Comparison of ENCODE assay signal across 8 cellular contexts in the genomic region with DNA sequence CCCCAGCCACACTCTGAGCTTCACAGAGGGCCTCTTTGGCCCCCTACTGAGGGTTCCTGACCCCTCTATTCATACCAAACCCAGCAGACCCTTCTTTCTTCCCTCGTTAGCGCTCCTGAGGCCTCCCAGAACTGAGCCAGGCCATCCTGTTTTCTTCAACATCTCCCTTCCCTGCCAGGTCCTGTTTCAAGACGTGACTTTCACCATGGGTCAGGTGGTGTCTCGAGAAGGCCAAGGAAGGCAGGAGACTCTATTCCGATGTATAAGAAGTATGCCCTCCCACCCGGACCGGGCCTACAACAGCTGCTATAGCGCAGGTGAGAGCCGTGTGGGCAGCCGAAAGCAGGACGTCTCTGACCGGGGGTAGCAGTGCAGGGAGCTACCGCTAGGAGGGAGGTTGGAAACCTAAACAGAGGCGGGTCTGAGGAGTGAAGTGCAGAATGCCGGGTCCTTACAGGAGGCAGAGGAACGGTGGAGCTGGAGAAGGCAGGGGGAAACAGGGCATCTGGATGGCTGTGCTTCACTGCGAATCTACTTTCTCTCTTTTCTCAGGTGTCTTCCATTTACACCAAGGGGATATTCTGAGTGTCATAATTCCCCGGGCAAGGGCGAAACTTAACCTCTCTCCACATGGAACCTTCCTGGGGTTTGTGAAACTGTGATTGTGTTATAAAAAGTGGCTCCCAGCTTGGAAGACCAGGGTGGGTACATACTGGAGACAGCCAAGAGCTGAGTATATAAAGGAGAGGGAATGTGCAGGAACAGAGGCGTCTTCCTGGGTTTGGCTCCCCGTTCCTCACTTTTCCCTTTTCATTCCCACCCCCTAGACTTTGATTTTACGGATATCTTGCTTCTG. TPM values are rescaled to one million over a fixed set of nuclear protein-coding genes. Genes with fewer than 3 reads are reported as not detected.
A peak's percentile ranks its signal among the peaks of the same experiment; 100 is the strongest.
DNase-seq lines count a peak whose midpoint lies in the region; ATAC-seq and TF ChIP-seq lines count a peak whose summit lies in the region.

No MANE protein-coding gene starts in this region.

- H4K20me1 ChIP-seq in KMS-11 (ENCODE audit: insufficient read depth): no peaks in the 10 kb centered on the region

- WGBS in mesodermal cell (ENCODE audit: insufficient coverage in 2 of 2), 2 experiments: 25 to 40% methylated on average over 11 to 16 of the region's 22 CpGs

- H3K27me3 Mint-ChIP-seq in CD8-positive, alpha-beta memory T cell: peaks cover 0 to 4% of the 10 kb centered on the region in 2 donors
- no peaks in the 10 kb centered on the region for H3K27me3 Mint-ChIP-seq in WTC11 (ENCODE audit: low read depth)

- H3K4me3 ChIP-seq in CD8-positive, alpha-beta memory T cell (ENCODE audit: low read length): peak overlapping the region; percentile 95
- H3K4me3 ChIP-seq in KMS-11 (IDR thresholded peaks at IDR 0.05; ENCODE audit: insufficient read depth, low read depth, low read length) (no peak overlapping the region), mesodermal cell (ENCODE audit: extremely low read depth, insufficient read depth, low read length, poor library complexity, severe bottlenecking) (peak overlapping the region; percentile 97)
- no peak overlapping the region for H3K4me3 ChIP-seq in effector memory CD4-positive, alpha-beta T cell (ENCODE audit: insufficient read depth, low read depth, low read length, poor library complexity, severe bottlenecking)

- no peaks in the 10 kb centered on the region for H3K9me3 ChIP-seq in CD8-positive, alpha-beta memory T cell (ENCODE audit: low read length)
- H3K9me3 ChIP-seq in effector memory CD4-positive, alpha-beta T cell (ENCODE audit: control insufficient read depth, low read length): no peaks in the 10 kb centered on the region
- H3K9me3 ChIP-seq in mesodermal cell (ENCODE audit: control insufficient read depth, low read length): no peaks in the 10 kb centered on the region

- peaks cover 0 to 2% (median 0%) of the 10 kb centered on the region in 5 donors for H3K9me3 Mint-ChIP-seq in CD8-positive, alpha-beta memory T cell
- H3K9me3 Mint-ChIP-seq in WTC11: no peaks in the 10 kb centered on the region

- POLR2A ChIA-PET in CD8-positive, alpha-beta memory T cell (lab: Charles Lee): interaction anchor here (0.5 to 2.4 kb wide), 19 partner anchors 11 to 632 kb away, joined by 3 to 13 read pairs (median 6); a partner anchor contains a TSS
- POLR2A ChIA-PET in WTC11 (lab: Charles Lee): interaction anchor here (0.5 to 1.9 kb wide), 17 partner anchors 11 to 280 kb away, joined by 3 to 8 read pairs (median 4); a partner anchor contains a TSS

- H3K27me3 ChIP-seq in CD8-positive, alpha-beta memory T cell (ENCODE audit: insufficient read depth, low read length, poor library complexity, severe bottlenecking): no peaks in the 10 kb centered on the region
- no peaks in the 10 kb centered on the region for H3K27me3 ChIP-seq in KMS-11 (ENCODE audit: insufficient read depth, low read depth)
- no peaks in the 10 kb centered on the region for H3K27me3 ChIP-seq in effector memory CD4-positive, alpha-beta T cell (replicated peaks; ENCODE audit: control insufficient read depth, insufficient read depth, low read length, poor library complexity, severe bottlenecking)

- no peak overlapping the region for H3K9ac ChIP-seq in KMS-11

- peaks cover 16% of the 10 kb centered on the region for H3K36me3 ChIP-seq in CD8-positive, alpha-beta memory T cell (ENCODE audit: insufficient read depth, low read length)
- H3K36me3 ChIP-seq in KMS-11 (ENCODE audit: insufficient read depth): no peaks in the 10 kb centered on the region
- peaks cover 23% of the 10 kb centered on the region for H3K36me3 ChIP-seq in effector memory CD4-positive, alpha-beta T cell (ENCODE audit: control insufficient read depth, insufficient read depth, low read length)
- H3K36me3 ChIP-seq in mesodermal cell (ENCODE audit: control insufficient read depth, insufficient read depth, low read length): peaks cover 27% of the 10 kb centered on the region

- peak; percentile 31 for TF ChIP-seq CTCF in KMS-11 (conservative IDR thresholded peaks at IDR 0.05; ENCODE audit: low read depth, low read length)
- peak; percentile 50 for TF ChIP-seq CTCF in WTC11 (IDR thresholded peaks at IDR 0.05)

- DNase-seq in CD8-positive, alpha-beta memory T cell: peak in 3 of 5 donors; percentile 33 to 64 (median 49)
- DNase-seq in WTC11 (ENCODE audit: low spot score) (peak; percentile 92), superior temporal gyrus (ENCODE audit: extremely low spot score) (peak; percentile 36), amniotic stem cell (lab: John Stamatoyannopoulos, UW) (no peak)
- DNase-seq in effector memory CD4-positive, alpha-beta T cell: no peak
- no peak for DNase-seq in central memory CD4-positive, alpha-beta T cell

- H3K79me2 ChIP-seq in KMS-11 (ENCODE audit: insufficient read depth, low read depth): peaks cover 8% of the 10 kb centered on the region; the same call in 1 of the 2 replicates

- peak overlapping the region; percentile 88 to 97 (median 89) for H3K4me3 Mint-ChIP-seq in CD8-positive, alpha-beta memory T cell
- peak overlapping the region; percentile 94 for H3K4me3 Mint-ChIP-seq in WTC11

- H3K4me1 Mint-ChIP-seq in CD8-positive, alpha-beta memory T cell: peaks cover 26 to 36% (median 29%) of the 10 kb centered on the region in 3 donors
- peaks cover 57% of the 10 kb centered on the region for H3K4me1 Mint-ChIP-seq in WTC11

- H3K27ac Mint-ChIP-seq in CD8-positive, alpha-beta memory T cell: peak overlapping the region; percentile 91 to 99 (median 98)
- peak overlapping the region; percentile 97 for H3K27ac Mint-ChIP-seq in WTC11

- H3K4me1 ChIP-seq in CD8-positive, alpha-beta memory T cell (ENCODE audit: insufficient read depth, low read length): peaks cover 39% of the 10 kb centered on the region
- no peaks in the 10 kb centered on the region for H3K4me1 ChIP-seq in KMS-11 (ENCODE audit: low read depth, poor library complexity, severe bottlenecking)
- peaks cover 19% of the 10 kb centered on the region for H3K4me1 ChIP-seq in effector memory CD4-positive, alpha-beta T cell (ENCODE audit: control insufficient read depth, insufficient read depth, low read length, poor library complexity, severe bottlenecking)
- H3K4me1 ChIP-seq in mesodermal cell (ENCODE audit: control insufficient read depth, insufficient read depth, low read length, poor library complexity, severe bottlenecking): peaks cover 24% of the 10 kb centered on the region

- H3K4me2 ChIP-seq in KMS-11: peak overlapping the region; percentile 45; the same call in 1 of the 2 replicates

- H3K27ac ChIP-seq in CD8-positive, alpha-beta memory T cell (ENCODE audit: low read depth, low read length): peak overlapping the region; percentile 94
- no peak overlapping the region for H3K27ac ChIP-seq in KMS-11
- H3K27ac ChIP-seq in effector memory CD4-positive, alpha-beta T cell (ENCODE audit: insufficient read depth, low read length, poor library complexity, severe bottlenecking): peak overlapping the region; percentile 97
- H3K27ac ChIP-seq in mesodermal cell (ENCODE audit: low read depth, low read length, severe bottlenecking): peak overlapping the region; percentile 78

- H3K36me3 Mint-ChIP-seq in CD8-positive, alpha-beta memory T cell: peaks cover 0 to 41% (median 3%) of the 10 kb centered on the region in 3 donors
- H3K36me3 Mint-ChIP-seq in WTC11: peaks cover 16% of the 10 kb centered on the region

- CTCF ChIA-PET in CD8-positive, alpha-beta memory T cell (lab: Charles Lee): interaction anchor here (0.6 to 3.9 kb wide), 40 partner anchors 10 to 340 kb away, joined by 3 to 75 read pairs (median 6); a partner anchor contains a TSS
- CTCF ChIA-PET in WTC11 (lab: Charles Lee): interaction anchor here (0.6 to 3.6 kb wide), 85 partner anchors 8 to 897 kb away, joined by 3 to 81 read pairs (median 5); a partner anchor contains a TSS

- ATAC-seq in WTC11: peak; percentile 73

- no peak overlapping the region for H2AFZ ChIP-seq in KMS-11 (ENCODE audit: low read depth)

TF ChIP-seq in WTC11, 78 proteins besides CTCF, POLR2A, EP300 and RAD21 (continues in another document):
- TF ChIP-seq, protein P1, sequence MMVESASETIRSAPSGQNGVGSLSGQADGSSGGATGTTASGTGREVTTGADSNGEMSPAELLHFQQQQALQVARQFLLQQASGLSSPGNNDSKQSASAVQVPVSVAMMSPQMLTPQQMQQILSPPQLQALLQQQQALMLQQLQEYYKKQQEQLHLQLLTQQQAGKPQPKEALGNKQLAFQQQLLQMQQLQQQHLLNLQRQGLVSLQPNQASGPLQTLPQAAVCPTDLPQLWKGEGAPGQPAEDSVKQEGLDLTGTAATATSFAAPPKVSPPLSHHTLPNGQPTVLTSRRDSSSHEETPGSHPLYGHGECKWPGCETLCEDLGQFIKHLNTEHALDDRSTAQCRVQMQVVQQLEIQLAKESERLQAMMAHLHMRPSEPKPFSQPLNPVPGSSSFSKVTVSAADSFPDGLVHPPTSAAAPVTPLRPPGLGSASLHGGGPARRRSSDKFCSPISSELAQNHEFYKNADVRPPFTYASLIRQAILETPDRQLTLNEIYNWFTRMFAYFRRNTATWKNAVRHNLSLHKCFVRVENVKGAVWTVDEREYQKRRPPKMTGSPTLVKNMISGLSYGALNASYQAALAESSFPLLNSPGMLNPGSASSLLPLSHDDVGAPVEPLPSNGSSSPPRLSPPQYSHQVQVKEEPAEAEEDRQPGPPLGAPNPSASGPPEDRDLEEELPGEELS (CRISPR knock-in tag; IDR thresholded peaks at IDR 0.05): no peak

RNA-seq across cellular contexts. Expression of a gene that starts 1.3 kb away (rescaled TPM):
- 100 to 1,000 TPM; 111 to 121 TPM for total RNA-seq in CD8-positive, alpha-beta memory T cell
- 12.0 TPM for polyA plus RNA-seq in CD8-positive, alpha-beta memory T cell
- 72.2 to 85.4 TPM (median 75.2 TPM) in 3 replicates for total RNA-seq in WTC11 (2021)
- polyA plus RNA-seq in mesodermal cell (2013, experiment 1 of 2): 53.6 TPM
- 65.0 TPM for polyA plus RNA-seq in mesodermal cell (2013, experiment 2 of 2)

RNA-seq across cellular contexts. Expression of a gene that starts 1.9 kb away (rescaled TPM):
- 1 to 10 TPM in 1 of 2 experiments, under 1 TPM in 1; 0.80 to 1.6 TPM for total RNA-seq in CD8-positive, alpha-beta memory T cell
- polyA plus RNA-seq in CD8-positive, alpha-beta memory T cell: not detected
- total RNA-seq in WTC11 (2021): 2.2 to 3.2 TPM (median 2.9 TPM) in 3 replicates
- polyA plus RNA-seq in mesodermal cell (2013, experiment 1 of 2): 1.5 TPM
- 0.91 TPM for polyA plus RNA-seq in mesodermal cell (2013, experiment 2 of 2)

RNA-seq across cellular contexts. Expression of a gene that starts 11.5 kb away (rescaled TPM):
- total RNA-seq in CD8-positive, alpha-beta memory T cell: 10 to 100 TPM; 18.6 to 22.5 TPM
- polyA plus RNA-seq in CD8-positive, alpha-beta memory T cell: 60.8 TPM
- 8.1 to 10.5 TPM (median 10.2 TPM) in 3 replicates for total RNA-seq in WTC11 (2021)
- 4.5 TPM for polyA plus RNA-seq in mesodermal cell (2013, experiment 1 of 2)
- polyA plus RNA-seq in mesodermal cell (2013, experiment 2 of 2): 3.0 TPM

RNA-seq across cellular contexts. Expression of a gene that starts 19.0 kb away (rescaled TPM):
- total RNA-seq in CD8-positive, alpha-beta memory T cell: 10 to 100 TPM; 11.1 to 12.7 TPM
- 1.2 TPM for polyA plus RNA-seq in CD8-positive, alpha-beta memory T cell
- 0.41 to 0.87 TPM (median 0.72 TPM) in 3 replicates for total RNA-seq in WTC11 (2021)
- polyA plus RNA-seq in mesodermal cell (2013, experiment 1 of 2): 5.8 TPM
- 4.1 TPM for polyA plus RNA-seq in mesodermal cell (2013, experiment 2 of 2)

RNA-seq across cellular contexts. Expression of a gene that starts 23.3 kb away (rescaled TPM):
- 100 to 1,000 TPM; 115 to 124 TPM for total RNA-seq in CD8-positive, alpha-beta memory T cell
- polyA plus RNA-seq in CD8-positive, alpha-beta memory T cell: 40.5 TPM
- 55.3 to 57.7 TPM (median 57.0 TPM) in 3 replicates for total RNA-seq in WTC11 (2021)
- 43.3 TPM for polyA plus RNA-seq in mesodermal cell (2013, experiment 1 of 2)
- polyA plus RNA-seq in mesodermal cell (2013, experiment 2 of 2): 44.5 TPM

Comparison
In these comparisons a context has a peak if more than half of its experiments do, and no peak if none do; other contexts are left out.
1. DNase-seq: peak in CD8-positive, alpha-beta memory T cell (3 of 5), WTC11 (single experiment) and superior temporal gyrus (single experiment); none in effector memory CD4-positive, alpha-beta T cell (0 of 3), amniotic stem cell (single experiment) and central memory CD4-positive, alpha-beta T cell (single experiment).
2. H3K4me3 ChIP-seq: peak in CD8-positive, alpha-beta memory T cell (single experiment) and mesodermal cell (single experiment); none in KMS-11 (single experiment) and effector memory CD4-positive, alpha-beta T cell (single experiment).